In the genomic region with DNA sequence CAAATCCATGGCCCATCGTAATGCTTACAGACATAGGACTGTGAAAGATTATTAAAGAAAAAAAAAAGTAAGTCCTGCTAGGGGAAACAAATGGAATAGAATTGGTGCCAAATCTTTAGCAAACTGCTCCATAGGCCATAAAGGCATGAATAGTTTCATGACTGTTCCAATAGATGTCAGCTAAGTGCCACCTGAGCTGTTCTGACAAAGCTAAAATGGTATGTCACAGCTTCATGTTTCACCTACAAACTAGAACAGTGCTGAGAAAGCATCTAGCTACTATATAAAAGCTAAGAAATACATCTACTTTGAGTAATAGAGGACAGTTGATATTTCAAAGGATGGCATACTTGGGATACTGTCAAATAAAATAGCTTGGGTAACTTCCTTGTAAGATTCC, we compare ENCODE assay signal across 33 cellular contexts.
"Had no signal": no experiment of that assay in that cellular context is flagged by ENCODE, and none has a peak within 500 bp of the region (broad histone marks: within the 10 kb centered on the region; RNA-seq: fewer than 3 reads in every experiment).

No MANE protein-coding gene starts in this region.

- H3K36me3 ChIP-seq: adrenal gland, ascending aorta, brain microvascular endothelial cell, breast epithelium, cardiac muscle cell had no signal

- DNase-seq: activated effector memory CD4-positive, alpha-beta T cell treated with anti-CD3 and anti-CD28 coated beads, Interleukin-2, amount 50 U/mL, for 16 hours; activated effector memory CD4-positive, alpha-beta T cell treated with Interleukin-2 at 50 U/mL for 16 hours; activated gamma-delta T cell; activated gamma-delta T cell treated with Interleukin-2 at 50 U/mL for 16 hours; activated naive CD4-positive, alpha-beta T cell; activated naive CD4-positive, alpha-beta T cell treated with anti-CD3 and anti-CD28 coated beads for 36 hours; activated naive CD4-positive, alpha-beta T cell treated with anti-CD3 and anti-CD28 coated beads, Interleukin-2, amount 10 ng/mL, durations not matched to agents 7 days and 5 days; activated naive CD4-positive, alpha-beta T cell treated with anti-CD3 and anti-CD28 coated beads, Interleukin-2, amount 50 U/mL, for 16 hours; activated naive CD4-positive, alpha-beta T cell treated with Interleukin-2 at 50 U/mL for 16 hours; activated naive CD8-positive, alpha-beta T cell treated with anti-CD3 and anti-CD28 coated beads for 36 hours; activated naive CD8-positive, alpha-beta T cell treated with anti-CD3 and anti-CD28 coated beads, Interleukin-2, amount 10 ng/mL, durations not matched to agents 7 days and 5 days; activated naive CD8-positive, alpha-beta T cell treated with anti-CD3 and anti-CD28 coated beads, Interleukin-2, amount 50 U/mL, for 24 hours; activated T-cell treated with anti-CD3 and anti-CD28 coated beads for 4 hours; activated T-cell treated with anti-CD3 and anti-CD28 coated beads, Interleukin-2, amount 50 U/mL, for 1 hour; activated T-cell treated with anti-CD3 and anti-CD28 coated beads, Interleukin-2, amount 50 U/mL, for 24 hours; activated T-cell treated with anti-CD3 and anti-CD28 coated beads, Interleukin-2, amount 50 U/mL, for 4 hours; activated T-cell treated with anti-CD3 and anti-CD28 coated beads, Interleukin-2, amount 50 U/mL, for 48 hours; activated T-cell treated with anti-CD3 and anti-CD28 coated beads, Interleukin-2, amount 50 U/mL, for 72 hours; adrenal gland; amniotic stem cell; amygdala; anterior cingulate cortex; aorta; body of pancreas; brain microvascular endothelial cell; caudate nucleus; central memory CD4-positive, alpha-beta T cell; cerebellar nuclear complex had no signal

- H3K4me1 ChIP-seq: adrenal gland, ascending aorta, body of pancreas, breast epithelium had no signal

- H3K4me3 ChIP-seq: adrenal gland, ascending aorta, body of pancreas, breast epithelium, cardiac muscle cell had no signal

- H3K27ac ChIP-seq: adrenal gland, ascending aorta, body of pancreas, brain microvascular endothelial cell, breast epithelium, cardiac muscle cell had no signal

- ATAC-seq: activated naive CD4-positive, alpha-beta T cell treated with anti-CD3 and anti-CD28 coated beads, Interleukin-2, amount 50 U/mL, for 72 hours; activated naive CD8-positive, alpha-beta T cell treated with anti-CD3 and anti-CD28 coated beads, Interleukin-2, amount 50 U/mL, for 24 hours; activated T-cell treated with anti-CD3 and anti-CD28 coated beads, Interleukin-2, amount 50 U/mL, for 4 hours; activated T-cell treated with anti-CD3 and anti-CD28 coated beads, Interleukin-2, amount 50 U/mL, for 72 hours; activated T-helper 17 cell treated with anti-CD3 and anti-CD28 coated beads, Interleukin-2, amount 50 U/mL, for 72 hours; body of pancreas had no signal

- H3K9me3 ChIP-seq: adrenal gland, ascending aorta, body of pancreas, breast epithelium had no signal

- H3K27me3 ChIP-seq: adrenal gland, ascending aorta, body of pancreas, brain microvascular endothelial cell, breast epithelium, cardiac muscle cell had no signal
